Comparison of ENCODE assay signal across 8 cellular contexts in the genomic region with DNA sequence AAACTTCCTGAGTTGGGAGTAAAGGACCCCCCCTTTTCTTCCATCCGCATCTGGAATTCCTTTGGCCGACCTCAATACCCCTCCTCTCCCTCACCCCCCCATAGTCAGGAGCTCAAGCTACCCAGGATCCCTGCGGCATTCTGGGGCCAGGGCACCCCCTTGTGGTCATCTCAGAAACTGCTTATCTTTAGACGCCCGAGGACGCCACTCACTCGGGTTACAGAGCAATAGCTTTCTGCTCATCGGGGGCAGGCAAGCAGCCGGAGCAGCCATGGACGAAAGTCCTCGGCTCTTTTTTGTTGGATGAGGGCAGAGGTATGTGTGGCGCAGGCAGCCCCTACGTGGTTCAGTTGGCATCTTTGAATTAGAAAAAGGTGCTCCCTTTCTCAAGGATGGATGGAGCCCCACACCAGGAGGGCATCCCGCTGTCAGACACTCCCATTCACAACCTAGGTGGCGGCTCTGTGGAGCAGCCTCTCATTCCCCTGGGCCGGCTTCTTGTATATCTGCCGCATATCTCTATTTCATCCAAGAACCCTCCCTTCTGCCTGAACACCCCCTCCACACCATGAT. TPM values are rescaled to one million over a fixed set of nuclear protein-coding genes. Genes with fewer than 3 reads are reported as not detected.
DNase-seq lines count a peak whose midpoint lies in the region; ATAC-seq, FAIRE-seq and TF ChIP-seq lines count a peak whose summit lies in the region.

No MANE protein-coding gene starts in this region.

- H3K27me3 Mint-ChIP-seq in glutamatergic neuron (ENCODE audit: unreplicated experiment) (peaks cover 14% of the 10 kb centered on the region), osteocyte (ENCODE audit: unreplicated experiment) (peaks cover 7% of the 10 kb centered on the region)

- no peak for FAIRE-seq in HTR-8/SVneo (lab: Jason Lieb, UNC)

- peaks cover 10% of the 10 kb centered on the region for H3K4me1 Mint-ChIP-seq in glutamatergic neuron (ENCODE audit: low read depth, unreplicated experiment)
- peaks cover 48% of the 10 kb centered on the region for H3K4me1 Mint-ChIP-seq in osteocyte (ENCODE audit: unreplicated experiment)

- TF ChIP-seq CTCF in glutamatergic neuron (IDR thresholded peaks at IDR 0.05; ENCODE audit: partially characterized antibody, unreplicated experiment): peak; percentile 77
- TF ChIP-seq CTCF in osteocyte (IDR thresholded peaks at IDR 0.05): peak; percentile 78

- H3K4me3 Mint-ChIP-seq in glutamatergic neuron (ENCODE audit: unreplicated experiment) (peak overlapping the region; percentile 57), osteocyte (ENCODE audit: unreplicated experiment) (peak overlapping the region; percentile 35)

- H3K27ac Mint-ChIP-seq in glutamatergic neuron (ENCODE audit: unreplicated experiment) (no peak overlapping the region), osteocyte (ENCODE audit: unreplicated experiment) (peak overlapping the region; percentile 50)

- H3K36me3 Mint-ChIP-seq in glutamatergic neuron (ENCODE audit: unreplicated experiment) (no peaks in the 10 kb centered on the region), osteocyte (ENCODE audit: unreplicated experiment) (no peaks in the 10 kb centered on the region)

- H3K9me3 Mint-ChIP-seq in glutamatergic neuron (ENCODE audit: unreplicated experiment) (peaks cover 5% of the 10 kb centered on the region), osteocyte (ENCODE audit: unreplicated experiment) (no peaks in the 10 kb centered on the region)

- DNase-seq in DMS153 (lab: John Stamatoyannopoulos, UW): peak; percentile 14
- peak; percentile 90 for DNase-seq in HTR-8/SVneo (ENCODE audit: insufficient read length, low spot score)
- peak; percentile 44 to 58 for DNase-seq in SHP77 (lab: John Stamatoyannopoulos, UW)
- peak; percentile 69 for DNase-seq in activated naive CD4-positive, alpha-beta T cell treated with anti-CD3 and anti-CD28 coated beads, Interleukin-2, amount 50 U/mL, for 16 hours
- peak; percentile 83 for DNase-seq in glutamatergic neuron
- peak; percentile 91 for DNase-seq in osteocyte (ENCODE audit: extremely low spot score, unreplicated experiment)
- DNase-seq in NCI-H128 (lab: John Stamatoyannopoulos, UW; ENCODE audit: unreplicated experiment): no peak

- ATAC-seq in GM18861 (IDR thresholded peaks at IDR 0.05; ENCODE audit: unreplicated experiment): no peak

RNA-seq across cellular contexts. Expression of gene C1QTNF5, which starts 2.3 kb away (rescaled TPM):
- total RNA-seq in glutamatergic neuron (ENCODE audit: unreplicated experiment): 0.32 TPM
- 8.4 and 9.3 TPM in 2 replicates for total RNA-seq in osteocyte

RNA-seq across cellular contexts. Expression of gene RNF26, which starts 4.1 kb away (rescaled TPM):
- total RNA-seq in glutamatergic neuron (ENCODE audit: unreplicated experiment) (20.6 TPM), osteocyte (28.9 and 30.2 TPM in 2 replicates)

RNA-seq across cellular contexts. Expression of gene MFRP, which starts 8.1 kb away (rescaled TPM):
- total RNA-seq in glutamatergic neuron (ENCODE audit: unreplicated experiment) (not detected), osteocyte (not detected in 2 replicates)

RNA-seq across cellular contexts. Expression of gene MCAM, which starts 21.5 kb away (rescaled TPM):
- 11.4 TPM for total RNA-seq in glutamatergic neuron (ENCODE audit: unreplicated experiment)
- 74.8 and 74.9 TPM in 2 replicates for total RNA-seq in osteocyte

RNA-seq across cellular contexts. Expression of gene USP2, which starts 43.1 kb away (rescaled TPM):
- total RNA-seq in glutamatergic neuron (ENCODE audit: unreplicated experiment) (2.6 TPM), osteocyte (0.11 and 0.24 TPM in 2 replicates)
